12 cellular contexts compared by ENCODE assay signal in genomic region chr6:170011233-170012142, GRCh38.
DNase-seq lines count a peak whose midpoint lies in the region; ATAC-seq, FAIRE-seq and TF ChIP-seq lines count a peak whose summit lies in the region.
"Had no signal": no experiment of that assay in that cellular context is flagged by ENCODE, and none has a peak within 500 bp of the region (broad histone marks: within the 10 kb centered on the region; RNA-seq: fewer than 3 reads in every experiment).

No MANE protein-coding gene starts in this region.

- no peak for TF ChIP-seq POLR2A in sigmoid colon (IDR thresholded peaks at IDR 0.05)

- H3K36me3 ChIP-seq in kidney (ENCODE audit: control insufficient read depth in 1 of 2, insufficient read depth in 2 of 2, low read length in 2 of 2) (no peaks in the 10 kb centered on the region), sigmoid colon (no peaks in the 10 kb centered on the region)

- H3K4me1 ChIP-seq in kidney (ENCODE audit: control insufficient read depth in 1 of 2, insufficient read depth in 1 of 2, low read depth in 1 of 2, low read length in 2 of 2) (peaks cover 0 to 11% of the 10 kb centered on the region in 2 donors), sigmoid colon (no peaks in the 10 kb centered on the region), foreskin keratinocyte (no peaks in the 10 kb centered on the region)

- ATAC-seq in HG03280 (IDR thresholded peaks at IDR 0.05; ENCODE audit: unreplicated experiment) (no peak), foreskin keratinocyte (no peak)

- H3K27me3 ChIP-seq in sigmoid colon, result peaks cover 0 to 6% (median 0%) of the 10 kb centered on the region in 3 donors
- peaks cover 27% of the 10 kb centered on the region for H3K27me3 ChIP-seq in foreskin keratinocyte

- H3K27ac Mint-ChIP-seq in T-helper 2 cell treated with Interferon-gamma antibody and Interleukin-4, amounts not matched to agents 5 μg/mL and 100 μg/mL, for 36 hours, result no peak overlapping the region
- H3K27ac Mint-ChIP-seq: memory B cell had no signal

- TF ChIP-seq CTCF in kidney (IDR thresholded peaks at IDR 0.05; ENCODE audit: borderline replicate concordance, extremely low read depth, insufficient read depth) (no peak), sigmoid colon (IDR thresholded peaks at IDR 0.05) (no peak), foreskin keratinocyte (conservative IDR thresholded peaks at IDR 0.05) (no peak)

- H3K4me1 Mint-ChIP-seq in T-helper 2 cell treated with Interferon-gamma antibody and Interleukin-4, amounts not matched to agents 5 μg/mL and 100 μg/mL, for 36 hours (ENCODE audit: low read depth), result no peaks in the 10 kb centered on the region
- H3K4me1 Mint-ChIP-seq: CD4-positive, alpha-beta memory T cell; memory B cell had no signal

- FAIRE-seq in kidney (lab: Jason Lieb, UNC), result no peak

- WGBS in sigmoid colon, 2 donors, result 77 to 88% methylated on average over 21 of the region's 21 CpGs

- no peak overlapping the region for H3K4me3 Mint-ChIP-seq in T-helper 2 cell treated with Interferon-gamma antibody and Interleukin-4, amounts not matched to agents 5 μg/mL and 100 μg/mL, for 36 hours
- H3K4me3 Mint-ChIP-seq: CD4-positive, alpha-beta memory T cell; memory B cell had no signal

- H3K9me3 ChIP-seq in kidney (ENCODE audit: control insufficient read depth in 1 of 2, low read length in 2 of 2) (no peaks in the 10 kb centered on the region), sigmoid colon (peaks cover 0 to 2% (median 0%) of the 10 kb centered on the region in 4 donors)

- H3K27me3 Mint-ChIP-seq in T-helper 2 cell treated with Interferon-gamma antibody and Interleukin-4, amounts not matched to agents 5 μg/mL and 100 μg/mL, for 36 hours (ENCODE audit: low read depth), result peaks cover 25% of the 10 kb centered on the region

- H3K9me3 Mint-ChIP-seq in T-helper 2 cell treated with Interferon-gamma antibody and Interleukin-4, amounts not matched to agents 5 μg/mL and 100 μg/mL, for 36 hours, result no peaks in the 10 kb centered on the region
- H3K9me3 Mint-ChIP-seq: memory B cell had no signal

- intact Hi-C loops in kidney (cut with DNase I), result no loop called here
- intact Hi-C loops in sigmoid colon (cut with DNase I), result no loop called here

- no peak overlapping the region for H3K4me3 ChIP-seq in kidney (ENCODE audit: low read length in 2 of 2)
- H3K4me3 ChIP-seq in sigmoid colon, result no peak overlapping the region

- peak overlapping the region in 1 of 2 donors; percentile 28 for H3K27ac ChIP-seq in kidney (ENCODE audit: low read depth in 2 of 2, low read length in 2 of 2)
- no peak overlapping the region for H3K27ac ChIP-seq in sigmoid colon
- H3K27ac ChIP-seq in foreskin keratinocyte, result no peak overlapping the region

- DNase-seq in MV-4-11 (lab: John Stamatoyannopoulos, UW) (peak; percentile 64), cerebellar cortex (ENCODE audit: low spot score) (peak; percentile 40), kidney (peak; percentile 93), sigmoid colon (peak; percentile 69), foreskin keratinocyte (no peak)
- no peak for DNase-seq in T-helper 2 cell treated with Interferon-gamma antibody and Interleukin-4, amounts not matched to agents 5 μg/mL and 100 μg/mL, for 36 hours (ENCODE audit: low spot score)
- no peak for DNase-seq in activated T-cell treated with anti-CD3 and anti-CD28 coated beads, Interleukin-2, amount 50 U/mL, for 1 hour
- DNase-seq: CD4-positive, alpha-beta memory T cell; NCI-H446 treated with DMSO at 0.1 percent for 48 hours; SIG-M5 had no signal

- H3K9ac ChIP-seq in kidney (ENCODE audit: low read length in 2 of 2), result no peak overlapping the region

- no peak for TF ChIP-seq EP300 in sigmoid colon (IDR thresholded peaks at IDR 0.05)

- no peaks in the 10 kb centered on the region for H3K36me3 Mint-ChIP-seq in T-helper 2 cell treated with Interferon-gamma antibody and Interleukin-4, amounts not matched to agents 5 μg/mL and 100 μg/mL, for 36 hours (ENCODE audit: low read depth)
- H3K36me3 Mint-ChIP-seq: CD4-positive, alpha-beta memory T cell; memory B cell had no signal

Comparison
In these comparisons a context has a peak if more than half of its experiments do, and no peak if none do; other contexts are left out.
1. DNase-seq: peak in MV-4-11 (single experiment), cerebellar cortex (single experiment), kidney (single experiment) and sigmoid colon (single experiment); none in T-helper 2 cell treated with Interferon-gamma antibody and Interleukin-4, amounts not matched to agents 5 μg/mL and 100 μg/mL, for 36 hours (single experiment), activated T-cell treated with anti-CD3 and anti-CD28 coated beads, Interleukin-2, amount 50 U/mL, for 1 hour (single experiment) and foreskin keratinocyte (0 of 2).